12 cellular contexts compared by ENCODE assay signal in genomic region chr17:41350381-41350878, GRCh38. TPM values are rescaled to one million over a fixed set of nuclear protein-coding genes. Genes with fewer than 3 reads are reported as not detected.
"Had no signal": no experiment of that assay in that cellular context is flagged by ENCODE, and none has a peak within 500 bp of the region (broad histone marks: within the 10 kb centered on the region; RNA-seq: fewer than 3 reads in every experiment).

TSS of gene KRT33A (minus strand) at chr17:41350828. CDS start at chr17:41350767, 61 bp downstream.

RNA-seq across cellular contexts. Expression of gene KRT33A, which starts in this region (rescaled TPM):
- total RNA-seq: NCI-H460, OCI-LY7, PC-3, PC-9, Peyer's patch, Right ventricle myocardium inferior, Right ventricle myocardium superior, RPMI7951, SJCRH30, SJSA1, SK-MEL-5 had no signal
- polyA plus RNA-seq: SK-N-SH had no signal
